12 cellular contexts compared by ENCODE assay signal in genomic region chr1:25486602-25487001, GRCh38. TPM values are rescaled to one million over a fixed set of nuclear protein-coding genes. Genes with fewer than 3 reads are reported as not detected.
DNase-seq lines count a peak whose midpoint lies in the region; ATAC-seq and TF ChIP-seq lines count a peak whose summit lies in the region.
"Had no signal": no experiment of that assay in that cellular context is flagged by ENCODE, and none has a peak within 500 bp of the region (broad histone marks: within the 10 kb centered on the region; RNA-seq: fewer than 3 reads in every experiment).

No MANE protein-coding gene starts in this region.

- TF ChIP-seq CTCF in AG09319 (IDR thresholded peaks at IDR 0.05; ENCODE audit: low read depth, low read length) (peak; percentile 24), GM23338 (conservative IDR thresholded peaks at IDR 0.05; ENCODE audit: low read depth in 2 of 2) (peak; percentile 36 to 40; a peak in 3 of 4 replicates), SK-N-SH (IDR thresholded peaks at IDR 0.05) (peak; percentile 20; the same call in 1 of the 2 replicates), fibroblast of pulmonary artery (IDR thresholded peaks at IDR 0.05; ENCODE audit: low read length, missing control alignments) (peak; percentile 23)

- H3K36me3 Mint-ChIP-seq in GM23338 (ENCODE audit: low read depth), result peaks cover 3% of the 10 kb centered on the region; the same call in 2 of the 3 replicates

- no peak overlapping the region for H3K4me3 Mint-ChIP-seq in GM23338
- H3K4me3 Mint-ChIP-seq: central memory CD8-positive, alpha-beta T cell; stimulated activated effector memory CD8-positive, alpha-beta T cell treated with anti-CD3 and anti-CD28 coated beads, Interleukin-12 subunit alpha, Interleukin-12 subunit beta, amount 100 ng/mL, for 72 hours had no signal

- H3K9ac ChIP-seq in SK-N-SH, result no peak overlapping the region

- no peak for TF ChIP-seq RAD21 in SK-N-SH (IDR thresholded peaks at IDR 0.05; ENCODE audit: low read length)

- H3K9me2 ChIP-seq in GM23338 (ENCODE audit: insufficient read depth), result no peaks in the 10 kb centered on the region
- no peaks in the 10 kb centered on the region for H3K9me2 ChIP-seq in SK-N-SH

- DNase-seq in AG09319 (ENCODE audit: extremely low read depth, low read depth) (no peak), GM23338 (ENCODE audit: low spot score) (peak; percentile 73), SK-N-SH (no peak), fibroblast of pulmonary artery (ENCODE audit: low read depth) (no peak), HPDE6-E6E7 (ENCODE audit: extremely low spot score) (no peak)
- no peak for DNase-seq in activated T-cell treated with anti-CD3 and anti-CD28 coated beads, Interleukin-2, amount 50 U/mL, for 1 hour
- no peak for DNase-seq in stimulated activated naive CD4-positive, alpha-beta T cell (lab: John Stamatoyannopoulos, UW)
- DNase-seq: NCI-H1930 had no signal

- POLR2A ChIA-PET in SK-N-SH (lab: Yijun Ruan, JAX), result no interaction called here

- H3K4me2 ChIP-seq in GM23338, result no peak overlapping the region
- no peak overlapping the region for H3K4me2 ChIP-seq in SK-N-SH
- H3K4me2 ChIP-seq: hepatocyte had no signal

- no peaks in the 10 kb centered on the region for H3K9me3 Mint-ChIP-seq in GM23338
- H3K9me3 Mint-ChIP-seq: central memory CD8-positive, alpha-beta T cell; stimulated activated effector memory CD8-positive, alpha-beta T cell treated with anti-CD3 and anti-CD28 coated beads, Interleukin-12 subunit alpha, Interleukin-12 subunit beta, amount 100 ng/mL, for 72 hours had no signal

- 92% methylated on average over 1 of the region's 1 CpG for WGBS in SK-N-SH (ENCODE audit: low lambda C conversion rate)

- CTCF ChIA-PET in SK-N-SH (lab: Yijun Ruan, JAX), result interaction anchor here (0.7 to 3.8 kb wide), 8 partner anchors 8 to 39 kb away, joined by 3 to 27 read pairs (median 4); no protein-coding TSS in a partner anchor

- TF ChIP-seq EP300 in SK-N-SH (IDR thresholded peaks at IDR 0.05; ENCODE audit: borderline replicate concordance in 1 of 2, low read depth in 1 of 2, low read length in 1 of 2), result no peak

- no peaks in the 10 kb centered on the region for H3K79me2 ChIP-seq in GM23338 (replicated peaks; ENCODE audit: insufficient read depth)
- H3K79me2 ChIP-seq in SK-N-SH (ENCODE audit: insufficient read depth), result peaks cover 21% of the 10 kb centered on the region; the same call in 1 of the 2 replicates

- H3K27me3 Mint-ChIP-seq in GM23338 (ENCODE audit: insufficient read depth, low read depth, poor library complexity), result peaks cover under 1% of the 10 kb centered on the region
- H3K27me3 Mint-ChIP-seq: central memory CD8-positive, alpha-beta T cell had no signal

- no peaks in the 10 kb centered on the region for H4K20me1 ChIP-seq in GM23338 (replicated peaks; ENCODE audit: insufficient read depth)
- no peaks in the 10 kb centered on the region for H4K20me1 ChIP-seq in SK-N-SH (ENCODE audit: insufficient read depth)

- H3K4me1 ChIP-seq in GM23338 (ENCODE audit: insufficient read depth) (peaks cover 21% of the 10 kb centered on the region), SK-N-SH (ENCODE audit: control insufficient read depth in 1 of 2, insufficient read depth in 2 of 2, low read depth in 1 of 2, low read length in 1 of 2) (peaks cover 0 to 4% of the 10 kb centered on the region in 2 experiments; a peak in 2 of 4 replicates)

- H3K27ac Mint-ChIP-seq in GM23338, result no peak overlapping the region; the same call in 1 of the 2 replicates
- H3K27ac Mint-ChIP-seq: stimulated activated effector memory CD8-positive, alpha-beta T cell treated with anti-CD3 and anti-CD28 coated beads, Interleukin-12 subunit alpha, Interleukin-12 subunit beta, amount 100 ng/mL, for 72 hours had no signal

- H3F3A ChIP-seq in GM23338 (replicated peaks; ENCODE audit: low read depth) (no peaks in the 10 kb centered on the region), SK-N-SH (replicated peaks; ENCODE audit: insufficient read depth) (peaks cover 9% of the 10 kb centered on the region)

- no peak overlapping the region for H2AFZ ChIP-seq in GM23338
- H2AFZ ChIP-seq in SK-N-SH (ENCODE audit: low read depth), result no peak overlapping the region
- H2AFZ ChIP-seq: hepatocyte had no signal

- H3K4me1 Mint-ChIP-seq in GM23338, result peaks cover 26% of the 10 kb centered on the region

- H3K4me3 ChIP-seq in GM23338 (no peak overlapping the region), SK-N-SH (ENCODE audit: low read depth in 2 of 2, low read length in 1 of 2) (no peak overlapping the region), fibroblast of pulmonary artery (replicated peaks; ENCODE audit: low read depth, low read length) (no peak overlapping the region)
- H3K4me3 ChIP-seq: hepatocyte had no signal

- H3K27ac ChIP-seq in GM23338 (ENCODE audit: low read depth) (no peak overlapping the region), SK-N-SH (ENCODE audit: low read depth in 2 of 2, low read length in 1 of 2) (no peak overlapping the region)
- H3K27ac ChIP-seq: hepatocyte had no signal

- H3K9me3 ChIP-seq in SK-N-SH, result no peaks in the 10 kb centered on the region

- H3K36me3 ChIP-seq in GM23338 (ENCODE audit: insufficient read depth) (peaks cover 3% of the 10 kb centered on the region; the same call in 1 of the 2 replicates), SK-N-SH (replicated peaks in 1 of 2; ENCODE audit: control insufficient read depth in 1 of 2, insufficient read depth in 2 of 2, low read length in 1 of 2) (peaks cover 35 to 57% of the 10 kb centered on the region in 2 experiments)

- peak; percentile 91 for ATAC-seq in GM23338
- no peak for ATAC-seq in HG02981 (IDR thresholded peaks at IDR 0.05; ENCODE audit: unreplicated experiment)
- ATAC-seq: stimulated activated effector memory CD8-positive, alpha-beta T cell treated with anti-CD3 and anti-CD28 coated beads, Interleukin-12 subunit alpha, Interleukin-12 subunit beta, amount 100 ng/mL, for 72 hours had no signal

- H3K27me3 ChIP-seq in GM23338 (ENCODE audit: insufficient read depth) (no peaks in the 10 kb centered on the region), SK-N-SH (ENCODE audit: insufficient read depth) (no peaks in the 10 kb centered on the region)
- H3K27me3 ChIP-seq: hepatocyte had no signal

TF ChIP-seq in GM23338, 12 proteins besides CTCF, POLR2A, EP300 and RAD21 (continues in another document):
- TF ChIP-seq POLR2AphosphoS5 (IDR thresholded peaks at IDR 0.05; ENCODE audit: low read depth) (no peak), STAT1 (IDR thresholded peaks at IDR 0.05; ENCODE audit: unreplicated experiment) (no peak), EZH2 (IDR thresholded peaks at IDR 0.05; ENCODE audit: low read depth, unreplicated experiment) (no peak), ETS1 (IDR thresholded peaks at IDR 0.05) (no peak), NANOG (IDR thresholded peaks at IDR 0.05; ENCODE audit: borderline replicate concordance) (no peak), EZH2phosphoT487 (IDR thresholded peaks at IDR 0.05; ENCODE audit: unreplicated experiment) (no peak), CREB1 (CRISPR knock-in tag; IDR thresholded peaks at IDR 0.05; ENCODE audit: low read depth) (no peak), ZNF114 (CRISPR knock-in tag; IDR thresholded peaks at IDR 0.05) (no peak)

TF ChIP-seq in SK-N-SH, 30 proteins besides CTCF, POLR2A, EP300 and RAD21:
- no peak for TF ChIP-seq RFX5 (IDR thresholded peaks at IDR 0.05; ENCODE audit: low read length)
- no peak for TF ChIP-seq NFIC (IDR thresholded peaks at IDR 0.05; ENCODE audit: borderline replicate concordance)
- TF ChIP-seq RXRA (IDR thresholded peaks at IDR 0.05; ENCODE audit: borderline replicate concordance, low read depth), result no peak
- TF ChIP-seq YY1 (IDR thresholded peaks at IDR 0.05; ENCODE audit: low read depth), result no peak
- TF ChIP-seq GATA2 (CRISPR knock-in tag; IDR thresholded peaks at IDR 0.05), result no peak
- no peak for TF ChIP-seq FOSL2 (IDR thresholded peaks at IDR 0.05; ENCODE audit: borderline replicate concordance, low read depth)
- no peak for TF ChIP-seq MXI1 (IDR thresholded peaks at IDR 0.05; ENCODE audit: low read depth, low read length)
TF ChIP-seq in SK-N-SH: peak in this region for 0.

RNA-seq across cellular contexts. Expression of gene MACO1, which starts 55.9 kb away (rescaled TPM):
- total RNA-seq in GM23338 (2014; rRNA removed; shearing (Covaris generic)), result 8.9 and 9.8 TPM in 2 replicates
- 10.3 and 10.6 TPM in 2 replicates for polyA plus RNA-seq in GM23338 (2016; fragmentation: Nextera tagmentation; extraction: Ambion mirVana)
- 6.9 and 7.4 TPM in 2 replicates for polyA plus RNA-seq in SK-N-SH (2012; rRNA removed)
- 7.4 and 9.2 TPM in 2 replicates for polyA plus RNA-seq in SK-N-SH (2012; cell fraction: cytosol; rRNA removed)
- 8.1 and 12.5 TPM in 2 replicates for polyA plus RNA-seq in SK-N-SH (2012; cell fraction: nucleus; rRNA removed)

RNA-seq across cellular contexts. Expression of gene LDLRAP1, which starts 56.8 kb away (rescaled TPM):
- 17.1 and 22.7 TPM in 2 replicates for total RNA-seq in GM23338 (2014; rRNA removed; shearing (Covaris generic))
- polyA plus RNA-seq in GM23338 (2016; fragmentation: Nextera tagmentation; extraction: Ambion mirVana) (6.5 and 9.6 TPM in 2 replicates), SK-N-SH (2012; rRNA removed) (15.8 and 19.1 TPM in 2 replicates)
- 10.1 and 13.7 TPM in 2 replicates for polyA plus RNA-seq in SK-N-SH (2012; cell fraction: cytosol; rRNA removed)
- 29.4 and 29.5 TPM in 2 replicates for polyA plus RNA-seq in SK-N-SH (2012; cell fraction: nucleus; rRNA removed)
